Comparison of ENCODE assay signal across 8 cellular contexts in the genomic region with DNA sequence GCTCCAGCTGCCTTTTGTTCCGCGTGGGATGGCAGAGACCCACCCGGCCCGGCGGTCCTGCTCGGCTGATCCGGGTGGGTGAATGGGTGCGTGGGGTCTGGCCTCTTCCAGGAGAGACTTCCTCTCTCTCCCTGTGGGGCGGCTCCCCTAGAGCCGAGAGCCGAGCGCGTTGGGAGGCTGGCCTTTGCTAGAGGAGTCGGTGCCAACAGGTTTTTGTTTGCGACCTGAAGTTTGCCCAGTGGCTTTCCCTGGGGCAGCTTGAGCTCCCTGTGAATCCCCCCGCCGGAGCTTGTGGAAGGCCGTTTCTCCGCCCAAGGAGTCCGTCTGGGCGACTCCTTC. TPM values are rescaled to one million over a fixed set of nuclear protein-coding genes. Genes with fewer than 3 reads are reported as not detected.
DNase-seq lines count a peak whose midpoint lies in the region; ATAC-seq and TF ChIP-seq lines count a peak whose summit lies in the region.

No MANE protein-coding gene starts in this region.

- no peaks in the 10 kb centered on the region for H4K20me1 ChIP-seq in fibroblast of lung (ENCODE audit: control insufficient read depth, extremely low read depth, insufficient read depth, low read length)

- peaks cover 2% of the 10 kb centered on the region for H3K4me1 ChIP-seq in fibroblast of lung (ENCODE audit: control insufficient read depth, extremely low read depth, insufficient read depth, low read length)

- ATAC-seq in WTC11 (no peak), GM21723 (IDR thresholded peaks at IDR 0.05; ENCODE audit: unreplicated experiment) (no peak)

- in situ Hi-C loops in GM13976 (cut with MboI; ENCODE audit: low sequenced_read_pairs, unreplicated experiment) = no loop called here

- DNase-seq in AG04450 (ENCODE audit: low read depth, low spot score) (no peak), GM13976 (ENCODE audit: low spot score) (peak; percentile 45), WTC11 (ENCODE audit: low spot score) (peak; percentile 38), fibroblast of lung (ENCODE audit: low read depth in 2 of 2) (no peak), NAMALWA (ENCODE audit: low spot score) (no peak), cerebellum (ENCODE audit: low spot score) (no peak)

- peak overlapping the region; percentile 49; the same call in 1 of the 2 replicates for H3K27ac Mint-ChIP-seq in WTC11
- peak overlapping the region; percentile 77 to 89 (median 88) for H3K27ac Mint-ChIP-seq in nephron

- H3K4me1 Mint-ChIP-seq in WTC11 = peaks cover 31% of the 10 kb centered on the region
- H3K4me1 Mint-ChIP-seq in nephron = peaks cover 25% of the 10 kb centered on the region

- H3K36me3 Mint-ChIP-seq in WTC11 (peaks cover 5% of the 10 kb centered on the region; the same call in 1 of the 2 replicates), nephron (ENCODE audit: low read depth) (peaks cover 8% of the 10 kb centered on the region)

- peaks cover 2% of the 10 kb centered on the region for H3K36me3 ChIP-seq in fibroblast of lung (ENCODE audit: control insufficient read depth, insufficient read depth, low read length)

- H3K4me2 ChIP-seq in fibroblast of lung (ENCODE audit: extremely low read depth, insufficient read depth, low read length) = peak overlapping the region; percentile 99

- CTCF ChIA-PET in AG04450 (lab: Charles Lee) = no interaction called here
- CTCF ChIA-PET in WTC11 (lab: Charles Lee) = interaction anchor here (0.6 to 2.3 kb wide), 5 partner anchors 11 to 125 kb away, joined by 3 to 16 read pairs (median 4); partner anchors contain the start of gene B9D1

- H3K27me3 Mint-ChIP-seq in WTC11 (ENCODE audit: low read depth) = no peaks in the 10 kb centered on the region
- H3K27me3 Mint-ChIP-seq in nephron (ENCODE audit: low read depth) = no peaks in the 10 kb centered on the region

- TF ChIP-seq CTCF in AG04450 (IDR thresholded peaks at IDR 0.05; ENCODE audit: low read depth, low read length) = no peak
- no peak for TF ChIP-seq CTCF in GM13976 (IDR thresholded peaks at IDR 0.05; ENCODE audit: borderline replicate concordance, control extremely low read depth, extremely low read depth, insufficient read depth, missing control alignments)
- TF ChIP-seq CTCF in WTC11 (IDR thresholded peaks at IDR 0.05) = no peak
- no peak for TF ChIP-seq CTCF in fibroblast of lung (conservative IDR thresholded peaks at IDR 0.05 in 1 of 2, IDR thresholded peaks at IDR 0.05 in 1 of 2; ENCODE audit: low read depth in 1 of 2, low read length in 2 of 2)
- TF ChIP-seq CTCF in nephron (IDR thresholded peaks at IDR 0.05; ENCODE audit: unreplicated experiment in 3 of 3) = no peak

- H3K27ac ChIP-seq in AG04450 (ENCODE audit: low read depth, low read length) = peak overlapping the region; percentile 39
- peak overlapping the region; percentile 43 for H3K27ac ChIP-seq in fibroblast of lung (ENCODE audit: insufficient read depth, low read length)

- peak overlapping the region; percentile 73 for H3K9ac ChIP-seq in fibroblast of lung (ENCODE audit: insufficient read depth, low read length)

- H3K9me3 Mint-ChIP-seq in WTC11 (no peaks in the 10 kb centered on the region), nephron (no peaks in the 10 kb centered on the region)

- no peak overlapping the region for H2AFZ ChIP-seq in fibroblast of lung (ENCODE audit: low read length)

- no peaks in the 10 kb centered on the region for H3K27me3 ChIP-seq in AG04450 (ENCODE audit: control insufficient read depth, insufficient read depth, low read length)
- H3K27me3 ChIP-seq in fibroblast of lung (ENCODE audit: control insufficient read depth, insufficient read depth, low read length) = no peaks in the 10 kb centered on the region

- H3K79me2 ChIP-seq in fibroblast of lung (ENCODE audit: control insufficient read depth, insufficient read depth, low read length) = peaks cover 41% of the 10 kb centered on the region

- no peaks in the 10 kb centered on the region; the same call in 1 of the 2 replicates for H3K9me3 ChIP-seq in AG04450 (ENCODE audit: control insufficient read depth, insufficient read depth, low read length)
- no peaks in the 10 kb centered on the region for H3K9me3 ChIP-seq in fibroblast of lung (ENCODE audit: control insufficient read depth, insufficient read depth, low read depth, low read length)

- H3K4me3 Mint-ChIP-seq in WTC11 = peak overlapping the region; percentile 86
- peak overlapping the region; percentile 96 to 97 (median 96) for H3K4me3 Mint-ChIP-seq in nephron

- H3K4me3 ChIP-seq in AG04450 (ENCODE audit: low read depth, low read length) (peak overlapping the region; percentile 94), fibroblast of lung (replicated peaks in 1 of 4; ENCODE audit: control extremely low read depth in 1 of 4, insufficient read depth in 1 of 4, low read depth in 3 of 4, low read length in 4 of 4) (peak overlapping the region; percentile 80 to 98 (median 93))

- POLR2A ChIA-PET in AG04450 (lab: Yijun Ruan, JAX) = interaction anchor here (1.2 kb wide), 1 partner anchor 11 kb away, joined by 4 read pairs; no protein-coding TSS in a partner anchor
- POLR2A ChIA-PET in WTC11 (lab: Charles Lee) = interaction anchor here (0.8 to 1.2 kb wide), 2 partner anchors 9 to 18 kb away, joined by 3 to 4 read pairs; no protein-coding TSS in a partner anchor

TF ChIP-seq in WTC11, 78 proteins besides CTCF, POLR2A, EP300 and RAD21:
- TF ChIP-seq ZNF671 (CRISPR knock-in tag; IDR thresholded peaks at IDR 0.05) = no peak
- TF ChIP-seq GABPB1 (CRISPR knock-in tag; IDR thresholded peaks at IDR 0.05) = no peak
- no peak for TF ChIP-seq MXD4 (CRISPR knock-in tag; IDR thresholded peaks at IDR 0.05; ENCODE audit: borderline replicate concordance)
- TF ChIP-seq ZNF138 (CRISPR knock-in tag; conservative IDR thresholded peaks at IDR 0.05) = no peak
- no peak for TF ChIP-seq IRF2 (CRISPR knock-in tag; IDR thresholded peaks at IDR 0.05; ENCODE audit: borderline replicate concordance, low read depth)
- no peak for TF ChIP-seq TP53 (CRISPR knock-in tag; IDR thresholded peaks at IDR 0.05)
- peak; percentile 35; the same call in 1 of the 2 replicates for TF ChIP-seq RELA (CRISPR knock-in tag; IDR thresholded peaks at IDR 0.05; ENCODE audit: borderline replicate concordance)
- TF ChIP-seq, protein P1, sequence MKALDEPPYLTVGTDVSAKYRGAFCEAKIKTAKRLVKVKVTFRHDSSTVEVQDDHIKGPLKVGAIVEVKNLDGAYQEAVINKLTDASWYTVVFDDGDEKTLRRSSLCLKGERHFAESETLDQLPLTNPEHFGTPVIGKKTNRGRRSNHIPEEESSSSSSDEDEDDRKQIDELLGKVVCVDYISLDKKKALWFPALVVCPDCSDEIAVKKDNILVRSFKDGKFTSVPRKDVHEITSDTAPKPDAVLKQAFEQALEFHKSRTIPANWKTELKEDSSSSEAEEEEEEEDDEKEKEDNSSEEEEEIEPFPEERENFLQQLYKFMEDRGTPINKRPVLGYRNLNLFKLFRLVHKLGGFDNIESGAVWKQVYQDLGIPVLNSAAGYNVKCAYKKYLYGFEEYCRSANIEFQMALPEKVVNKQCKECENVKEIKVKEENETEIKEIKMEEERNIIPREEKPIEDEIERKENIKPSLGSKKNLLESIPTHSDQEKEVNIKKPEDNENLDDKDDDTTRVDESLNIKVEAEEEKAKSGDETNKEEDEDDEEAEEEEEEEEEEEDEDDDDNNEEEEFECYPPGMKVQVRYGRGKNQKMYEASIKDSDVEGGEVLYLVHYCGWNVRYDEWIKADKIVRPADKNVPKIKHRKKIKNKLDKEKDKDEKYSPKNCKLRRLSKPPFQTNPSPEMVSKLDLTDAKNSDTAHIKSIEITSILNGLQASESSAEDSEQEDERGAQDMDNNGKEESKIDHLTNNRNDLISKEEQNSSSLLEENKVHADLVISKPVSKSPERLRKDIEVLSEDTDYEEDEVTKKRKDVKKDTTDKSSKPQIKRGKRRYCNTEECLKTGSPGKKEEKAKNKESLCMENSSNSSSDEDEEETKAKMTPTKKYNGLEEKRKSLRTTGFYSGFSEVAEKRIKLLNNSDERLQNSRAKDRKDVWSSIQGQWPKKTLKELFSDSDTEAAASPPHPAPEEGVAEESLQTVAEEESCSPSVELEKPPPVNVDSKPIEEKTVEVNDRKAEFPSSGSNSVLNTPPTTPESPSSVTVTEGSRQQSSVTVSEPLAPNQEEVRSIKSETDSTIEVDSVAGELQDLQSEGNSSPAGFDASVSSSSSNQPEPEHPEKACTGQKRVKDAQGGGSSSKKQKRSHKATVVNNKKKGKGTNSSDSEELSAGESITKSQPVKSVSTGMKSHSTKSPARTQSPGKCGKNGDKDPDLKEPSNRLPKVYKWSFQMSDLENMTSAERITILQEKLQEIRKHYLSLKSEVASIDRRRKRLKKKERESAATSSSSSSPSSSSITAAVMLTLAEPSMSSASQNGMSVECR (CRISPR knock-in tag; IDR thresholded peaks at IDR 0.05; ENCODE audit: borderline replicate concordance) = peak; percentile 48; the same call in 1 of the 2 replicates
- peak; percentile 19; the same call in 1 of the 2 replicates for TF ChIP-seq MAX (CRISPR knock-in tag; IDR thresholded peaks at IDR 0.05)
- no peak for TF ChIP-seq JUN (CRISPR knock-in tag; IDR thresholded peaks at IDR 0.05)

RNA-seq across cellular contexts. Expression of gene EPN2, which starts 1.0 kb away (rescaled TPM):
- 25.7 and 27.9 TPM in 2 replicates for polyA plus RNA-seq in AG04450 (2011; rRNA removed)
- 35.6 and 42.9 TPM in 2 replicates for polyA minus RNA-seq in AG04450 (2011; rRNA and poly(A)+ RNA removed)
- total RNA-seq in WTC11 (2021) = 48.8 to 62.7 TPM (median 62.3 TPM) in 3 replicates
- 20.3 and 36.0 TPM in 2 replicates for total RNA-seq in fibroblast of lung
- polyA plus RNA-seq in fibroblast of lung = 23.8 and 27.0 TPM in 2 replicates
- polyA plus RNA-seq in fibroblast of lung (2012) = 23.4 and 28.0 TPM in 2 replicates
- polyA minus RNA-seq in fibroblast of lung (ENCODE audit: low replicate concordance) = 26.4 and 37.9 TPM in 2 replicates
- total RNA-seq in cerebellum = 65.4 TPM

Comparison
In these comparisons a context has a peak if more than half of its experiments do, and no peak if none do; other contexts are left out.
1. DNase-seq: peak in GM13976 (single experiment) and WTC11 (single experiment); none in AG04450 (single experiment), fibroblast of lung (0 of 2), NAMALWA (single experiment) and cerebellum (single experiment).